In genomic region chr16:3460121-3460520, GRCh38 we compare ENCODE assay signal across 10 cellular contexts. TPM values are rescaled to one million over a fixed set of nuclear protein-coding genes. Genes with fewer than 3 reads are reported as not detected.
DNase-seq lines count a peak whose midpoint lies in the region; ATAC-seq, FAIRE-seq and TF ChIP-seq lines count a peak whose summit lies in the region.
"Had no signal": no experiment of that assay in that cellular context is flagged by ENCODE, and none has a peak within 500 bp of the region (broad histone marks: within the 10 kb centered on the region; RNA-seq: fewer than 3 reads in every experiment).

No MANE protein-coding gene starts in this region.

- in situ Hi-C loops in GM23248 (cut with MboI): no loop called here

- no peak for TF ChIP-seq EP300 in A549 (IDR thresholded peaks at IDR 0.05)

- H2AFZ ChIP-seq in GM23248: no peak overlapping the region

- H3K9me3 ChIP-seq in A549 (no peaks in the 10 kb centered on the region), GM23248 (ENCODE audit: low read depth) (no peaks in the 10 kb centered on the region), muscle layer of duodenum (ENCODE audit: control insufficient read depth in 1 of 2, low read length in 2 of 2) (no peaks in the 10 kb centered on the region)

- TF ChIP-seq RAD21 in A549 (conservative IDR thresholded peaks at IDR 0.05 in 1 of 2, IDR thresholded peaks at IDR 0.05 in 1 of 2): no peak

- no peak for FAIRE-seq in A549 (lab: Jason Lieb, UNC)

- ATAC-seq in A549 (no peak), GM21723 (IDR thresholded peaks at IDR 0.05; ENCODE audit: unreplicated experiment) (no peak), foreskin keratinocyte (no peak)

- H3K36me3 ChIP-seq in GM23248 (ENCODE audit: low read depth) (peaks cover 3% of the 10 kb centered on the region; the same call in 1 of the 2 replicates), muscle layer of duodenum (ENCODE audit: control insufficient read depth in 1 of 2, insufficient read depth in 2 of 2, low read length in 2 of 2) (no peaks in the 10 kb centered on the region)

- no peak overlapping the region for H3K9ac ChIP-seq in GM23248

- CTCF ChIA-PET in A549 (lab: Yijun Ruan, JAX): interaction anchor here (0.7 to 1.6 kb wide), 2 partner anchors 10 to 12 kb away, joined by 3 read pairs; no protein-coding TSS in a partner anchor

- H3K27me3 ChIP-seq in GM23248 (replicated peaks; ENCODE audit: insufficient read depth) (no peaks in the 10 kb centered on the region), muscle layer of duodenum (ENCODE audit: low read depth, low read length) (no peaks in the 10 kb centered on the region), foreskin keratinocyte (no peaks in the 10 kb centered on the region)

- POLR2A ChIA-PET in A549 (lab: Yijun Ruan, JAX): no interaction called here

- peaks cover 27% of the 10 kb centered on the region for H3F3A ChIP-seq in GM23248 (ENCODE audit: insufficient read depth)

- no peaks in the 10 kb centered on the region for H3K9me2 ChIP-seq in GM23248 (ENCODE audit: insufficient read depth)

- WGBS in A549 (ENCODE audit: missing lambda C conversion rate): 89% methylated on average over 7 of the region's 7 CpGs
- 75 to 76% methylated on average over 7 of the region's 7 CpGs for WGBS in GM23248 (ENCODE audit: low coverage in 1 of 2, low lambda C conversion rate in 2 of 2, missing lambda C conversion rate in 2 of 2), 2 experiments

- H3K27ac ChIP-seq in A549 (no peak overlapping the region; a peak in 1 of 6 replicates), GM23248 (peak overlapping the region; percentile 82; the same call in 1 of the 2 replicates), muscle layer of duodenum (ENCODE audit: low read length) (no peak overlapping the region), foreskin keratinocyte (no peak overlapping the region)

- peaks cover 6% of the 10 kb centered on the region for H4K20me1 ChIP-seq in GM23248 (ENCODE audit: insufficient read depth)

- H3K4me3 ChIP-seq in A549 (no peak overlapping the region), GM23248 (peak overlapping the region; percentile 90; the same call in 1 of the 2 replicates), muscle layer of duodenum (ENCODE audit: low read depth in 1 of 2, low read length in 2 of 2) (peak overlapping the region; percentile 67 to 77)

- DNase-seq in A549 (ENCODE audit: low read depth in 1 of 2, low spot score in 1 of 2) (no peak), GM23248 (peak; percentile 12), amniotic epithelial cell (ENCODE audit: low read depth) (peak; percentile 37), NK-92 (lab: John Stamatoyannopoulos, UW; ENCODE audit: unreplicated experiment) (no peak), EL (no peak), foreskin keratinocyte (no peak)
- DNase-seq: central memory CD4-positive, alpha-beta T cell; NCI-H1694 treated with DMSO at 0.1 percent for 48 hours had no signal

- peaks cover 76% of the 10 kb centered on the region for H3K79me2 ChIP-seq in GM23248 (ENCODE audit: insufficient read depth)

- H3K4me2 ChIP-seq in A549 (peak overlapping the region; percentile 99), GM23248 (ENCODE audit: unreplicated experiment) (peak overlapping the region; percentile 94)

- no peak for TF ChIP-seq CTCF in A549 (IDR thresholded peaks at IDR 0.05)
- TF ChIP-seq CTCF in foreskin keratinocyte (conservative IDR thresholded peaks at IDR 0.05): no peak

- peaks cover 33% of the 10 kb centered on the region for H3K4me1 ChIP-seq in A549
- peaks cover 26% of the 10 kb centered on the region for H3K4me1 ChIP-seq in GM23248 (ENCODE audit: insufficient read depth)
- H3K4me1 ChIP-seq in muscle layer of duodenum (ENCODE audit: control insufficient read depth in 1 of 2, insufficient read depth in 2 of 2, low read length in 2 of 2): peaks cover 14 to 52% of the 10 kb centered on the region in 2 donors
- H3K4me1 ChIP-seq in foreskin keratinocyte: no peaks in the 10 kb centered on the region

- no peak for TF ChIP-seq POLR2A in A549 (IDR thresholded peaks at IDR 0.05; ENCODE audit: low read length)

TF ChIP-seq in A549, 52 proteins besides CTCF, POLR2A, EP300 and RAD21 (continues in another document):
- TF ChIP-seq CEBPB (IDR thresholded peaks at IDR 0.05) (no peak), TP53 (CRISPR knock-in tag; IDR thresholded peaks at IDR 0.05) (no peak), JUN (IDR thresholded peaks at IDR 0.05) (no peak), NPAS2 (CRISPR knock-in tag; IDR thresholded peaks at IDR 0.05; ENCODE audit: borderline replicate concordance) (no peak), GATA3 (IDR thresholded peaks at IDR 0.05; ENCODE audit: borderline replicate concordance) (no peak), ELK1 (IDR thresholded peaks at IDR 0.05; ENCODE audit: low read depth, low read length) (no peak), CHD4 (IDR thresholded peaks at IDR 0.05; ENCODE audit: borderline replicate concordance) (no peak), KDM1A (IDR thresholded peaks at IDR 0.05; ENCODE audit: low read depth) (no peak), BHLHE40 (IDR thresholded peaks at IDR 0.05; ENCODE audit: low read depth, low read length) (no peak), SREBF2 (IDR thresholded peaks at IDR 0.05) (no peak)
- TF ChIP-seq, protein P1, sequence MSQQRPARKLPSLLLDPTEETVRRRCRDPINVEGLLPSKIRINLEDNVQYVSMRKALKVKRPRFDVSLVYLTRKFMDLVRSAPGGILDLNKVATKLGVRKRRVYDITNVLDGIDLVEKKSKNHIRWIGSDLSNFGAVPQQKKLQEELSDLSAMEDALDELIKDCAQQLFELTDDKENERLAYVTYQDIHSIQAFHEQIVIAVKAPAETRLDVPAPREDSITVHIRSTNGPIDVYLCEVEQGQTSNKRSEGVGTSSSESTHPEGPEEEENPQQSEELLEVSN (IDR thresholded peaks at IDR 0.05; ENCODE audit: borderline replicate concordance, low read depth): no peak

RNA-seq across cellular contexts. Expression of gene NAA60, which starts 16.6 kb away (rescaled TPM):
- polyA plus RNA-seq in A549 (2011; rRNA removed) (34.8 and 41.6 TPM in 2 replicates), A549 (2017; fragmentation: RNase III; extraction: RNeasy Plus Mini Kit Qiagen cat#74134 plus additional on column Dnase treatment) (42.5 to 45.3 TPM (median 43.9 TPM) in 3 replicates), GM23248 (2016; fragmentation: Nextera tagmentation; extraction: Ambion mirVana) (49.4 and 51.3 TPM in 2 replicates), foreskin keratinocyte (25.5 and 26.0 TPM in 2 replicates)
- polyA plus RNA-seq in A549 (2012; cell fraction: cytosol; rRNA removed): 24.3 and 40.9 TPM in 2 replicates
- polyA plus RNA-seq in A549 (2012; cell fraction: nucleus; rRNA removed): 66.5 and 76.7 TPM in 2 replicates
- polyA minus RNA-seq in A549 (2011; rRNA and poly(A)+ RNA removed): 21.4 and 25.6 TPM in 2 replicates
- total RNA-seq in GM23248 (2014; rRNA removed; shearing (Covaris generic)): 11.2 and 14.4 TPM in 2 replicates
- 17.0 and 19.9 TPM in 2 replicates for total RNA-seq in foreskin keratinocyte

RNA-seq across cellular contexts. Expression of gene ZNF597, which starts 16.8 kb away (rescaled TPM):
- 1.9 TPM in 2 replicates for polyA plus RNA-seq in A549 (2011; rRNA removed)
- 0.37 and 0.45 TPM in 2 replicates for polyA plus RNA-seq in A549 (2012; cell fraction: cytosol; rRNA removed)
- polyA plus RNA-seq in A549 (2012; cell fraction: nucleus; rRNA removed): 0.32 and 0.37 TPM in 2 replicates
- polyA plus RNA-seq in A549 (2017; fragmentation: RNase III; extraction: RNeasy Plus Mini Kit Qiagen cat#74134 plus additional on column Dnase treatment): 0.92 to 1.1 TPM (median 0.96 TPM) in 3 replicates
- 1.4 and 1.5 TPM in 2 replicates for polyA minus RNA-seq in A549 (2011; rRNA and poly(A)+ RNA removed)
- 3.2 TPM in 2 replicates for total RNA-seq in GM23248 (2014; rRNA removed; shearing (Covaris generic))
- 1.8 and 2.2 TPM in 2 replicates for polyA plus RNA-seq in GM23248 (2016; fragmentation: Nextera tagmentation; extraction: Ambion mirVana)
- total RNA-seq in foreskin keratinocyte: 1.8 and 2.5 TPM in 2 replicates
- polyA plus RNA-seq in foreskin keratinocyte: 0.64 and 0.65 TPM in 2 replicates

RNA-seq across cellular contexts. Expression of gene C16orf90, which starts 35.2 kb away (rescaled TPM):
- polyA plus RNA-seq in A549 (2011; rRNA removed) (not detected in 2 replicates), A549 (2017; fragmentation: RNase III; extraction: RNeasy Plus Mini Kit Qiagen cat#74134 plus additional on column Dnase treatment) (not detected in 3 replicates), GM23248 (2016; fragmentation: Nextera tagmentation; extraction: Ambion mirVana) (not detected in 2 replicates), foreskin keratinocyte (not detected in 2 replicates)
- polyA plus RNA-seq in A549 (2012; cell fraction: cytosol; rRNA removed): not detected in 2 replicates
- polyA plus RNA-seq in A549 (2012; cell fraction: nucleus; rRNA removed): not detected in 2 replicates
- not detected in 2 replicates for polyA minus RNA-seq in A549 (2011; rRNA and poly(A)+ RNA removed)
- total RNA-seq in GM23248 (2014; rRNA removed; shearing (Covaris generic)): not detected in 2 replicates
- not detected in 2 replicates for total RNA-seq in foreskin keratinocyte

RNA-seq across cellular contexts. Expression of gene CLUAP1, which starts 40.7 kb away (rescaled TPM):
- 23.6 and 35.0 TPM in 2 replicates for polyA plus RNA-seq in A549 (2011; rRNA removed)
- polyA plus RNA-seq in A549 (2012; cell fraction: cytosol; rRNA removed): 5.8 and 9.1 TPM in 2 replicates
- 3.3 and 6.2 TPM in 2 replicates for polyA plus RNA-seq in A549 (2012; cell fraction: nucleus; rRNA removed)
- polyA plus RNA-seq in A549 (2017; fragmentation: RNase III; extraction: RNeasy Plus Mini Kit Qiagen cat#74134 plus additional on column Dnase treatment): 19.1 to 20.8 TPM (median 20.6 TPM) in 3 replicates
- 13.2 and 14.5 TPM in 2 replicates for polyA minus RNA-seq in A549 (2011; rRNA and poly(A)+ RNA removed)
- 19.3 and 28.5 TPM in 2 replicates for total RNA-seq in GM23248 (2014; rRNA removed; shearing (Covaris generic))
- 33.3 and 37.8 TPM in 2 replicates for polyA plus RNA-seq in GM23248 (2016; fragmentation: Nextera tagmentation; extraction: Ambion mirVana)
- 17.0 and 18.4 TPM in 2 replicates for total RNA-seq in foreskin keratinocyte
- 14.3 and 15.4 TPM in 2 replicates for polyA plus RNA-seq in foreskin keratinocyte

RNA-seq across cellular contexts. Expression of gene ZNF174, which starts 59.1 kb away (rescaled TPM):
- polyA plus RNA-seq in A549 (2011; rRNA removed) (15.8 and 16.4 TPM in 2 replicates), A549 (2017; fragmentation: RNase III; extraction: RNeasy Plus Mini Kit Qiagen cat#74134 plus additional on column Dnase treatment) (9.1 to 10.4 TPM (median 9.5 TPM) in 3 replicates), GM23248 (2016; fragmentation: Nextera tagmentation; extraction: Ambion mirVana) (8.2 and 9.1 TPM in 2 replicates), foreskin keratinocyte (5.6 and 6.3 TPM in 2 replicates)
- 10.6 and 12.8 TPM in 2 replicates for polyA plus RNA-seq in A549 (2012; cell fraction: cytosol; rRNA removed)
- 9.0 and 10.7 TPM in 2 replicates for polyA plus RNA-seq in A549 (2012; cell fraction: nucleus; rRNA removed)
- polyA minus RNA-seq in A549 (2011; rRNA and poly(A)+ RNA removed): 9.8 and 11.7 TPM in 2 replicates
- 7.1 and 10.4 TPM in 2 replicates for total RNA-seq in GM23248 (2014; rRNA removed; shearing (Covaris generic))
- total RNA-seq in foreskin keratinocyte: 6.7 and 7.3 TPM in 2 replicates

Comparison
In these comparisons a context has a peak if more than half of its experiments do, and no peak if none do; other contexts are left out.
1. DNase-seq: peak in GM23248 (single experiment) and amniotic epithelial cell (single experiment); none in A549 (0 of 2), NK-92 (single experiment), EL (single experiment) and foreskin keratinocyte (0 of 2).